12 cellular contexts compared by ENCODE assay signal in the genomic region with DNA sequence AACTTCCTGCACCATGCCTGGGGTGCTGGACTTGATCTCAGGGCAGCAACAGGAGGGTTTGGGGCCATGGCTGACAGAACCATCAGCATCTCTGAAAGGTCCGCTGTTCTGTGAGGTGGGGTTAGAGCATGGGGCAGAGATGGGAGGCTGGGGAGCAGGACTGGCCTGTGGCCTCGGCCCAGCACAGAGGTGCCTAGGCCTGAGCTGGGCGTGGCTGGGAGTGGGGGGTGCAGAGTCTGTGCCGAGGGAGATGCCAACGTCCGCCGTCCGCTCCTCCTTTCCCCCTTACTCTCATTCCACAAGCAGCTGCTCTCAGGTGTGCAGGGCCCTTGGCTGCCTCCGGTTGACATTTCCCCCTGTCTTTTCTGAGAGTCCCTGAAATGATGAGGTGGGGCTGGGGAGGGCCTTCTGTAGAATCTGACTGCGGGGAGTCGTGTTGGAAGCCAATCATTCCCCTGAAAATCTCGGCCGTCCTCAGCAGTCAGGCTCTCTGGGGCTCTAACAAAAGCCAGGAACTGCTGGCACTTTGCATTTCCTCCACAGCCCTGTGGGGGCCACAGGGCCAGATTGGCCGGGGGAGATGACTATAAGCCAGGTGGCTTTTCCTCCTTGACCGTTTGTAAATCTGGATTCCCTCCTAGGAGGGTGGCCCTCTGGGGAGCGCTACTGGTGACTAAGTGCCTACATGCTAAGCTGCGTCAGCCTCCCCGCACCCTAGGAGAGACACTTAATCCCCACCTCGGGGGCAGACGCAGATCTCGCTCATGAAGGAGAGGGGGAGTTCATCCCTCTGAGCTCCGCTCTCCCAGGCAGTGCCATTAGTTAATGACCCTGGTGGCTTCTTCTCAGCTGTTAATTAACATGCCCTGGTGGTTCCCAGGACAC. TPM values are rescaled to one million over a fixed set of nuclear protein-coding genes. Genes with fewer than 3 reads are reported as not detected.
A peak's percentile ranks its signal among the peaks of the same experiment; 100 is the strongest.
DNase-seq lines count a peak whose midpoint lies in the region; ATAC-seq and TF ChIP-seq lines count a peak whose summit lies in the region.
"Had no signal": no experiment of that assay in that cellular context is flagged by ENCODE, and none has a peak within 500 bp of the region (broad histone marks: within the 10 kb centered on the region; RNA-seq: fewer than 3 reads in every experiment).

No MANE protein-coding gene starts in this region.

- H3K4me3 Mint-ChIP-seq in Calu3 (ENCODE audit: low read depth, unreplicated experiment) = no peak overlapping the region

- H3K4me1 Mint-ChIP-seq in Calu3 (ENCODE audit: low read depth, unreplicated experiment) = no peaks in the 10 kb centered on the region

- H3K27ac Mint-ChIP-seq in Calu3 (ENCODE audit: unreplicated experiment) = no peak overlapping the region
- H3K27ac Mint-ChIP-seq: activated T-helper 2 cell treated with anti-CD3 and anti-CD28 coated beads, Interferon-gamma antibody, Interleukin-2, Interleukin-4, amounts not matched to agents 10 μg/mL and 5 μg/mL and 100 μg/mL, durations not matched to agents 14 hours and 24 hours and 36 hours had no signal

- peaks cover 18% of the 10 kb centered on the region for H3K4me1 ChIP-seq in HUES48 (ENCODE audit: control insufficient read depth, insufficient read depth, low read length)
- peaks cover 20% of the 10 kb centered on the region for H3K4me1 ChIP-seq in iPS-18a (ENCODE audit: control insufficient read depth, low read depth, low read length)
- H3K4me1 ChIP-seq in upper lobe of right lung = no peaks in the 10 kb centered on the region

- intact Hi-C loops in upper lobe of right lung (cut with DNase I) (no loop called here), Calu3 (cut with micrococcal nuclease; ENCODE audit: unreplicated experiment) (no loop called here)

- H3K9me3 ChIP-seq in HUES48 (ENCODE audit: control insufficient read depth, insufficient read depth, low read length) (no peaks in the 10 kb centered on the region), iPS-18a (ENCODE audit: control insufficient read depth, low read depth, low read length) (no peaks in the 10 kb centered on the region), upper lobe of right lung (no peaks in the 10 kb centered on the region)
- H3K9me3 ChIP-seq: vagina had no signal

- TF ChIP-seq CTCF in brain microvascular endothelial cell (IDR thresholded peaks at IDR 0.05; ENCODE audit: low read depth, low read length, missing control alignments) = peak; percentile 32
- no peak for TF ChIP-seq CTCF in upper lobe of right lung (IDR thresholded peaks at IDR 0.05)
- TF ChIP-seq CTCF in Calu3 (IDR thresholded peaks at IDR 0.05; ENCODE audit: unreplicated experiment) = no peak

- no TSS peak for BruUV-seq in Calu3 (replicated peaks; lab: Mats Ljungman, UMichigan)

- ATAC-seq in upper lobe of right lung (no peak), GM21825 (IDR thresholded peaks at IDR 0.05; ENCODE audit: unreplicated experiment) (no peak)

- H3K27me3 ChIP-seq in HUES48 (ENCODE audit: control insufficient read depth, insufficient read depth, low read length) = no peaks in the 10 kb centered on the region
- H3K27me3 ChIP-seq in brain microvascular endothelial cell (replicated peaks) = no peaks in the 10 kb centered on the region
- H3K27me3 ChIP-seq in iPS-18a (ENCODE audit: control insufficient read depth, insufficient read depth, low read length) = no peaks in the 10 kb centered on the region
- H3K27me3 ChIP-seq in upper lobe of right lung = no peaks in the 10 kb centered on the region
- H3K27me3 ChIP-seq: vagina had no signal

- CTCF ChIA-PET in Calu3 (lab: Charles Lee) = no interaction called here

- no peaks in the 10 kb centered on the region for H3K27me3 Mint-ChIP-seq in Calu3 (ENCODE audit: unreplicated experiment)

- peak; percentile 54 for DNase-seq in brain microvascular endothelial cell
- peak; percentile 44 for DNase-seq in upper lobe of right lung
- no peak for DNase-seq in LoVo (ENCODE audit: low spot score)
- DNase-seq in Calu3 = no peak
- DNase-seq: DMS79 treated with DMSO at 0.1 percent for 48 hours, KG1, NCI-H2107 had no signal

- no peaks in the 10 kb centered on the region for H3K36me3 Mint-ChIP-seq in Calu3 (ENCODE audit: insufficient read depth, unreplicated experiment)

- peaks cover 6% of the 10 kb centered on the region for H3K9me3 Mint-ChIP-seq in Calu3 (ENCODE audit: low read depth, unreplicated experiment)
- H3K9me3 Mint-ChIP-seq: activated T-helper 2 cell treated with anti-CD3 and anti-CD28 coated beads, Interferon-gamma antibody, Interleukin-2, Interleukin-4, amounts not matched to agents 10 μg/mL and 5 μg/mL and 100 μg/mL, durations not matched to agents 14 hours and 24 hours and 36 hours had no signal

- in situ Hi-C loops in brain microvascular endothelial cell (cut with HindIII; ENCODE audit: low pct_ligation_motif_present, low sequenced_read_pairs) = no loop called here

- peak overlapping the region; percentile 82 for H3K27ac ChIP-seq in HUES48 (ENCODE audit: low read depth, low read length)
- H3K27ac ChIP-seq in brain microvascular endothelial cell = peak overlapping the region; percentile 93
- peak overlapping the region; percentile 36 for H3K27ac ChIP-seq in iPS-18a (ENCODE audit: low read length)
- H3K27ac ChIP-seq in upper lobe of right lung = no peak overlapping the region
- H3K27ac ChIP-seq: vagina had no signal

- peaks cover 39% of the 10 kb centered on the region for H3K36me3 ChIP-seq in HUES48 (ENCODE audit: control insufficient read depth, insufficient read depth, low read length)
- H3K36me3 ChIP-seq in brain microvascular endothelial cell (replicated peaks) = peaks cover 48% of the 10 kb centered on the region
- H3K36me3 ChIP-seq in iPS-18a (ENCODE audit: control insufficient read depth, low read depth, low read length) = peaks cover 8% of the 10 kb centered on the region
- peaks cover 38% of the 10 kb centered on the region for H3K36me3 ChIP-seq in upper lobe of right lung

- H3K4me3 ChIP-seq in HUES48 (ENCODE audit: low read depth, low read length) = no peak overlapping the region
- H3K4me3 ChIP-seq in brain microvascular endothelial cell (ENCODE audit: low read depth, low read length) = no peak overlapping the region
- H3K4me3 ChIP-seq in iPS-18a (ENCODE audit: low read length) = peak overlapping the region; percentile 40
- H3K4me3 ChIP-seq in upper lobe of right lung = no peak overlapping the region
- H3K4me3 ChIP-seq: vagina had no signal

- H3K9ac ChIP-seq in HUES48 (ENCODE audit: low read depth, low read length) (no peak overlapping the region), iPS-18a (ENCODE audit: low read length) (no peak overlapping the region)

RNA-seq across cellular contexts. Expression of gene EVC, which starts 41.2 kb away (rescaled TPM):
- total RNA-seq in upper lobe of right lung (27.6 TPM), Calu3 (2022) (not detected in 2 replicates)

RNA-seq across cellular contexts. Expression of gene EVC2, which starts 43.8 kb away (rescaled TPM):
- total RNA-seq in upper lobe of right lung (6.3 TPM), Calu3 (2022) (not detected in 2 replicates)

Comparison
In these comparisons a context has a peak if more than half of its experiments do, and no peak if none do; other contexts are left out.
1. DNase-seq: peak in brain microvascular endothelial cell (single experiment) and upper lobe of right lung (single experiment); none in LoVo (single experiment) and Calu3 (single experiment).
2. RNA of gene EVC, which starts 41.2 kb away (total RNA-seq): 27.6 TPM in upper lobe of right lung (single experiment); not detected in Calu3; every median in the first group is over 10 times any median in the second.